Comparison of ENCODE assay signal across 22 cellular contexts in genomic region chr16:59971264-59971663, GRCh38.
DNase-seq lines count a peak whose midpoint lies in the region; ATAC-seq and TF ChIP-seq lines count a peak whose summit lies in the region.
"Had no signal": no experiment of that assay in that cellular context is flagged by ENCODE, and none has a peak within 500 bp of the region (broad histone marks: within the 10 kb centered on the region; RNA-seq: fewer than 3 reads in every experiment).

No MANE protein-coding gene starts in this region.

- no peaks in the 10 kb centered on the region for H3K9me3 ChIP-seq in smooth muscle cell (replicated peaks; ENCODE audit: low read depth)
- H3K9me3 ChIP-seq: BLaER1, MG63, SK-N-SH had no signal

- peaks cover 11% of the 10 kb centered on the region for H3K36me3 Mint-ChIP-seq in WTC11
- H3K36me3 Mint-ChIP-seq: CD4-positive, CD25-positive, alpha-beta regulatory T cell had no signal

- DNase-seq in COLO829 (ENCODE audit: low spot score) (peak; percentile 11), HT1080 (ENCODE audit: low read depth) (peak; percentile 65), epithelial cell of esophagus (ENCODE audit: low read depth) (peak; percentile 63), smooth muscle cell (lab: John Stamatoyannopoulos, UW; ENCODE audit: unreplicated experiment) (no peak), WTC11 (ENCODE audit: low spot score) (no peak)
- DNase-seq in activated naive CD4-positive, alpha-beta T cell treated with anti-CD3 and anti-CD28 coated beads, Interleukin-2, amount 50 U/mL, for 16 hours: no peak
- DNase-seq: CD4-positive, CD25-positive, alpha-beta regulatory T cell; Kasumi-1; MG63; NCI-H2029; NCI-H2227 treated with DMSO at 0.1 percent for 48 hours; NCI-H526 treated with DMSO at 0.1 percent for 48 hours; SIG-M5; SK-N-SH; SW 1271 had no signal

- peak overlapping the region; percentile 57 for H3K4me2 ChIP-seq in smooth muscle cell
- H3K4me2 ChIP-seq: BLaER1, SK-N-SH had no signal

- H3K27me3 Mint-ChIP-seq in WTC11 (ENCODE audit: low read depth): no peaks in the 10 kb centered on the region
- H3K27me3 Mint-ChIP-seq: CD4-positive, CD25-positive, alpha-beta regulatory T cell had no signal

- H4K20me1 ChIP-seq in smooth muscle cell (ENCODE audit: low read depth): no peaks in the 10 kb centered on the region
- H4K20me1 ChIP-seq: BLaER1 had no signal

- H3K79me2 ChIP-seq in smooth muscle cell (ENCODE audit: low read depth): no peaks in the 10 kb centered on the region

- peak overlapping the region; percentile 7 for H3K27ac ChIP-seq in smooth muscle cell (ENCODE audit: low read depth)
- H3K27ac ChIP-seq: BLaER1, HL-60 had no signal

- H3K4me3 Mint-ChIP-seq in WTC11: no peak overlapping the region
- H3K4me3 Mint-ChIP-seq: CD4-positive, CD25-positive, alpha-beta regulatory T cell had no signal

- no peak for ATAC-seq in WTC11
- no peak for ATAC-seq in GM21367 (IDR thresholded peaks at IDR 0.05; ENCODE audit: unreplicated experiment)
- ATAC-seq: GM12878, HCT116, HepG2, Panc1 had no signal

- no peaks in the 10 kb centered on the region for H3K27me3 ChIP-seq in smooth muscle cell (ENCODE audit: low read depth)
- H3K27me3 ChIP-seq: BLaER1, MG63 had no signal

- H3F3A ChIP-seq in smooth muscle cell (ENCODE audit: low read depth): no peaks in the 10 kb centered on the region

- H3K27ac Mint-ChIP-seq in WTC11: no peak overlapping the region
- H3K27ac Mint-ChIP-seq: CD4-positive, CD25-positive, alpha-beta regulatory T cell had no signal

- 62% methylated on average over 3 of the region's 3 CpGs for WGBS in smooth muscle cell (ENCODE audit: low lambda C conversion rate)

- H3K9me3 Mint-ChIP-seq in WTC11: peaks cover 27% of the 10 kb centered on the region

- no peaks in the 10 kb centered on the region for H3K4me1 ChIP-seq in smooth muscle cell (ENCODE audit: low read depth)
- H3K4me1 ChIP-seq: BLaER1 had no signal

- H3K4me3 ChIP-seq in epithelial cell of esophagus (ENCODE audit: low read length) (no peak overlapping the region), smooth muscle cell (no peak overlapping the region)
- H3K4me3 ChIP-seq: BLaER1, GM12878, MG63 had no signal

- no peak overlapping the region for H3K9ac ChIP-seq in smooth muscle cell (ENCODE audit: low read depth)
- H3K9ac ChIP-seq: BLaER1, SK-N-SH had no signal

- no peak overlapping the region for H2AFZ ChIP-seq in smooth muscle cell (ENCODE audit: low read depth)

- no peak for TF ChIP-seq CTCF in epithelial cell of esophagus (IDR thresholded peaks at IDR 0.05; ENCODE audit: insufficient read depth, low read depth, low read length, missing control alignments)
- TF ChIP-seq CTCF in smooth muscle cell (IDR thresholded peaks at IDR 0.05; ENCODE audit: borderline replicate concordance, insufficient read depth, poor library complexity, severe bottlenecking): no peak
- TF ChIP-seq CTCF in WTC11 (IDR thresholded peaks at IDR 0.05): no peak

- CTCF ChIA-PET in WTC11 (lab: Charles Lee): no interaction called here

- no peaks in the 10 kb centered on the region for H3K36me3 ChIP-seq in smooth muscle cell (ENCODE audit: low read depth)
- H3K36me3 ChIP-seq: BLaER1, MG63 had no signal

- H3K4me1 Mint-ChIP-seq in WTC11: peaks cover 4% of the 10 kb centered on the region
- H3K4me1 Mint-ChIP-seq: CD4-positive, CD25-positive, alpha-beta regulatory T cell had no signal

- POLR2A ChIA-PET in WTC11 (lab: Charles Lee): no interaction called here

TF ChIP-seq in WTC11, 78 proteins besides CTCF, POLR2A, EP300 and RAD21:
- no peak for TF ChIP-seq ATF6 (CRISPR knock-in tag; IDR thresholded peaks at IDR 0.05)
- TF ChIP-seq TEAD4 (CRISPR knock-in tag; IDR thresholded peaks at IDR 0.05): no peak
- no peak for TF ChIP-seq EMX1 (CRISPR knock-in tag; IDR thresholded peaks at IDR 0.05)
- TF ChIP-seq ESRRA (CRISPR knock-in tag; IDR thresholded peaks at IDR 0.05; ENCODE audit: borderline replicate concordance): no peak

Comparison
In these comparisons a context has a peak if more than half of its experiments do, and no peak if none do; other contexts are left out.
1. DNase-seq: peak in COLO829 (single experiment), HT1080 (single experiment) and epithelial cell of esophagus (single experiment); none in smooth muscle cell (single experiment), WTC11 (single experiment) and activated naive CD4-positive, alpha-beta T cell treated with anti-CD3 and anti-CD28 coated beads, Interleukin-2, amount 50 U/mL, for 16 hours (single experiment).